ENCODE assay signal across 19 cellular contexts in the genomic region with DNA sequence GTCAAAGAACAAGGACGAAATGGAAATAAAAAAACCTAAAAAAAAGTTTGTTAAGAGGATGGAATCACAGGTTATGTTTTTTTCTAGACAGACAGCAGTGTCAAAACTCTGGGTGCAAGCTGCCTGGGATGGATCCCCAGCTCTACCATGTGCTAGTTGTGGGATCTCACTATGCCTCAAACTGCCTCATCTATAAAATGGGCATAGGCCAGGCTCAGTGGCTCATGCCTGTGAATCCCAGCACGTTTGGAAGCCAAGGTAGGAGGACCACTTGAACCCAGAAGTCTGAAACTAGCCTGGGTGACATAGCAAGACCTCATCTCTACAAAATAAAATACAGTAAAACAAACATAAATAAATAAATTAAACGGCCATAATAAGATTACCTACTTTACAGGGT. TPM values are rescaled to one million over a fixed set of nuclear protein-coding genes. Genes with fewer than 3 reads are reported as not detected.
DNase-seq lines count a peak whose midpoint lies in the region; ATAC-seq and TF ChIP-seq lines count a peak whose summit lies in the region.
"Had no signal": no experiment of that assay in that cellular context is flagged by ENCODE, and none has a peak within 500 bp of the region (broad histone marks: within the 10 kb centered on the region; RNA-seq: fewer than 3 reads in every experiment).

No MANE protein-coding gene starts in this region.

- peaks cover 11 to 67% (median 50%) of the 10 kb centered on the region in 12 donors for H3K4me1 ChIP-seq in heart left ventricle
- peaks cover 55% of the 10 kb centered on the region for H3K4me1 ChIP-seq in osteoblast (ENCODE audit: insufficient read depth, low read length)
- peaks cover 29 to 76% (median 33%) of the 10 kb centered on the region in 4 donors for H3K4me1 ChIP-seq in transverse colon
- no peaks in the 10 kb centered on the region for H3K4me1 ChIP-seq in BE2C

- ATAC-seq in heart left ventricle (no peak), GM18870 (IDR thresholded peaks at IDR 0.05; ENCODE audit: unreplicated experiment) (no peak)

- H2AFZ ChIP-seq in osteoblast (ENCODE audit: low read length), result no peak overlapping the region

- H3K4me1 Mint-ChIP-seq in chondrocyte (ENCODE audit: low read depth), result peaks cover 68% of the 10 kb centered on the region

- H3K36me3 Mint-ChIP-seq in chondrocyte (ENCODE audit: low read depth), result no peaks in the 10 kb centered on the region
- H3K36me3 Mint-ChIP-seq: activated naive CD8-positive, alpha-beta T cell treated with anti-CD3 and anti-CD28 coated beads, Interleukin-2, amount 10 ng/mL, durations not matched to agents 7 days and 5 days had no signal

- H3K27ac ChIP-seq in heart left ventricle, result peak overlapping the region; percentile 7 to 85 (median 68)
- peak overlapping the region; percentile 97 for H3K27ac ChIP-seq in osteoblast (ENCODE audit: low read depth, low read length)
- H3K27ac ChIP-seq in transverse colon, result peak overlapping the region; percentile 69 to 80 (median 78)
- H3K27ac ChIP-seq: 22Rv1 had no signal

- peaks cover 14% of the 10 kb centered on the region for H3K79me2 ChIP-seq in osteoblast (ENCODE audit: insufficient read depth, low read length)

- no peak overlapping the region for H3K4me3 Mint-ChIP-seq in chondrocyte (ENCODE audit: unreplicated experiment)
- H3K4me3 Mint-ChIP-seq: activated naive CD8-positive, alpha-beta T cell treated with anti-CD3 and anti-CD28 coated beads, Interleukin-2, amount 10 ng/mL, durations not matched to agents 7 days and 5 days; CD4-positive, alpha-beta T cell; central memory CD8-positive, alpha-beta T cell had no signal

- in situ Hi-C loops in transverse colon (cut with MboI; ENCODE audit: low pct_ligation_motif_present in 1 of 4, low pct_unique_long_range_greater_than_20kb in 1 of 4, low sequenced_read_pairs in 3 of 4), result no loop called here

- H3K9me3 Mint-ChIP-seq in chondrocyte (ENCODE audit: low read depth), result no peaks in the 10 kb centered on the region
- H3K9me3 Mint-ChIP-seq: activated naive CD8-positive, alpha-beta T cell treated with anti-CD3 and anti-CD28 coated beads, Interleukin-2, amount 10 ng/mL, durations not matched to agents 7 days and 5 days; CD4-positive, alpha-beta T cell; central memory CD8-positive, alpha-beta T cell had no signal

- H4K20me1 ChIP-seq in osteoblast (ENCODE audit: insufficient read depth, low read length), result no peaks in the 10 kb centered on the region

- H3K27me3 Mint-ChIP-seq in chondrocyte (ENCODE audit: low read depth), result no peaks in the 10 kb centered on the region

- no peak overlapping the region for H3K4me3 ChIP-seq in heart left ventricle
- H3K4me3 ChIP-seq in osteoblast (ENCODE audit: insufficient read depth, low read length), result no peak overlapping the region
- H3K4me3 ChIP-seq in transverse colon, result no peak overlapping the region
- H3K4me3 ChIP-seq in BE2C (ENCODE audit: low read depth, low read length), result no peak overlapping the region

- 53 to 68% (median 55%) methylated on average over 3 of the region's 3 CpGs for WGBS in heart left ventricle, 4 donors
- 39 to 40% methylated on average over 3 of the region's 3 CpGs for WGBS in transverse colon (ENCODE audit: low coverage in 1 of 2), 2 donors

- TF ChIP-seq CTCF in heart left ventricle (IDR thresholded peaks at IDR 0.05) (no peak), chondrocyte (IDR thresholded peaks at IDR 0.05) (no peak), osteoblast (IDR thresholded peaks at IDR 0.05; ENCODE audit: extremely low read depth, low read depth, low read length) (no peak), transverse colon (IDR thresholded peaks at IDR 0.05) (no peak), BE2C (IDR thresholded peaks at IDR 0.05; ENCODE audit: low read depth, low read length) (no peak)

- H3K4me2 ChIP-seq in osteoblast (ENCODE audit: insufficient read depth, low read length), result no peak overlapping the region

- H3K36me3 ChIP-seq in heart left ventricle (no peaks in the 10 kb centered on the region), osteoblast (ENCODE audit: insufficient read depth, low read length) (no peaks in the 10 kb centered on the region), transverse colon (no peaks in the 10 kb centered on the region), BE2C (no peaks in the 10 kb centered on the region)

- DNase-seq in heart left ventricle (no peak), cardiac septum (ENCODE audit: low spot score) (no peak), chondrocyte (ENCODE audit: low spot score) (no peak), osteoblast (ENCODE audit: insufficient read length, low spot score, missing footprints) (no peak), transverse colon (no peak), NCI-H2171 treated with DMSO at 0.1 percent for 48 hours (lab: John Stamatoyannopoulos, UW) (no peak), BE2C (no peak)
- DNase-seq: activated naive CD8-positive, alpha-beta T cell treated with anti-CD3 and anti-CD28 coated beads, Interleukin-2, amount 10 ng/mL, durations not matched to agents 7 days and 5 days; activated T-cell treated with anti-CD3 and anti-CD28 coated beads, Interleukin-2, amount 50 U/mL, for 1 hour; CD4-positive, alpha-beta T cell; NCI-H187 had no signal

- H3K9me3 ChIP-seq in heart left ventricle (no peaks in the 10 kb centered on the region), osteoblast (ENCODE audit: low read depth, low read length) (no peaks in the 10 kb centered on the region), transverse colon (no peaks in the 10 kb centered on the region), BE2C (no peaks in the 10 kb centered on the region)

- H3K27me3 ChIP-seq in heart left ventricle, result no peaks in the 10 kb centered on the region
- no peaks in the 10 kb centered on the region for H3K27me3 ChIP-seq in osteoblast (ENCODE audit: insufficient read depth, low read length)
- H3K27me3 ChIP-seq in transverse colon, result no peaks in the 10 kb centered on the region
- peaks cover 7% of the 10 kb centered on the region; the same call in 1 of the 2 replicates for H3K27me3 ChIP-seq in BE2C

- intact Hi-C loops in heart left ventricle (cut with DNase I), result no loop called here
- intact Hi-C loops in cardiac septum (cut with DNase I), result no loop called here
- intact Hi-C loops in transverse colon (cut with DNase I; ENCODE audit: low total_unique reads), result no loop called here

- peak overlapping the region; percentile 93 for H3K27ac Mint-ChIP-seq in chondrocyte (ENCODE audit: unreplicated experiment)
- H3K27ac Mint-ChIP-seq: activated naive CD8-positive, alpha-beta T cell treated with anti-CD3 and anti-CD28 coated beads, Interleukin-2, amount 10 ng/mL, durations not matched to agents 7 days and 5 days; CD4-positive, alpha-beta T cell had no signal

- no peak for TF ChIP-seq POLR2A in heart left ventricle (IDR thresholded peaks at IDR 0.05)
- no peak for TF ChIP-seq POLR2A in transverse colon (IDR thresholded peaks at IDR 0.05)

- no peak for TF ChIP-seq EP300 in transverse colon (IDR thresholded peaks at IDR 0.05; ENCODE audit: low read depth)

RNA-seq across cellular contexts. Expression of a gene that starts 4.6 kb away (rescaled TPM):
- total RNA-seq in heart left ventricle, result 100 to 1,000 TPM in 1 of 9 donors, 10 to 100 TPM in 8; 44.5 to 106 (median 61.4) TPM
- 10 to 100 TPM; 12.3 to 33.2 TPM for polyA plus RNA-seq in heart left ventricle
- 56.5 TPM for total RNA-seq in cardiac septum
- total RNA-seq in chondrocyte, result 14.7 to 17.0 TPM (median 16.4 TPM) in 3 replicates
- total RNA-seq in osteoblast, result 18.1 and 29.5 TPM in 2 replicates
- total RNA-seq in transverse colon, result 10 to 100 TPM; 52.1 to 88.3 (median 77.4) TPM
- 0.49 TPM for polyA plus RNA-seq in BE2C (2012; ENCODE audit: insufficient read depth, insufficient read length, low read depth)

RNA-seq across cellular contexts. Expression of a gene that starts 37.5 kb away (rescaled TPM):
- total RNA-seq in heart left ventricle (not detected), cardiac septum (not detected), chondrocyte (not detected in 3 replicates), osteoblast (not detected in 2 replicates), transverse colon (not detected)
- not detected for polyA plus RNA-seq in heart left ventricle
- polyA plus RNA-seq in BE2C (2012; ENCODE audit: insufficient read depth, insufficient read length, low read depth), result not detected
- total RNA-seq: activated naive CD8-positive, alpha-beta T cell treated with anti-CD3 and anti-CD28 coated beads, Interleukin-2, amount 10 ng/mL, durations not matched to agents 7 days and 5 days; CD4-positive, alpha-beta T cell; Daoy; esophagus mucosa; HT1080; NCI-H460; posterior vena cava had no signal
